23 cellular contexts compared by ENCODE assay signal in genomic region chr1:231075497-231075896, GRCh38. TPM values are rescaled to one million over a fixed set of nuclear protein-coding genes. Genes with fewer than 3 reads are reported as not detected.
A peak's percentile ranks its signal among the peaks of the same experiment; 100 is the strongest.
DNase-seq lines count a peak whose midpoint lies in the region; ATAC-seq, FAIRE-seq and TF ChIP-seq lines count a peak whose summit lies in the region.
"Had no signal": no experiment of that assay in that cellular context is flagged by ENCODE, and none has a peak within 500 bp of the region (broad histone marks: within the 10 kb centered on the region; RNA-seq: fewer than 3 reads in every experiment).

No MANE protein-coding gene starts in this region.

- H3K36me3 ChIP-seq in adrenal gland (replicated peaks in 1 of 2) (no peaks in the 10 kb centered on the region), osteoblast (ENCODE audit: insufficient read depth, low read length) (no peaks in the 10 kb centered on the region), hepatocyte (replicated peaks; ENCODE audit: insufficient read depth, low read depth) (no peaks in the 10 kb centered on the region)
- H3K36me3 ChIP-seq: BE2C; BLaER1 treated with 17β-estradiol and CSF1 and Interleukin-3, amounts not matched to agents 10 nM and 100 nM; HAP-1 had no signal

- H3K4me1 ChIP-seq in adrenal gland (replicated peaks in 1 of 2), result no peaks in the 10 kb centered on the region
- H3K4me1 ChIP-seq in osteoblast (ENCODE audit: insufficient read depth, low read length), result no peaks in the 10 kb centered on the region
- no peaks in the 10 kb centered on the region for H3K4me1 ChIP-seq in hepatocyte (ENCODE audit: insufficient read depth)
- H3K4me1 ChIP-seq: A549, BE2C, HAP-1 had no signal

- FAIRE-seq in D721Med (lab: Jason Lieb, UNC), result peak; percentile 64
- FAIRE-seq: A549, GM12891, H54 had no signal

- H3K9me3 ChIP-seq in adrenal gland (replicated peaks in 1 of 3), result no peaks in the 10 kb centered on the region
- no peaks in the 10 kb centered on the region for H3K9me3 ChIP-seq in osteoblast (ENCODE audit: low read depth, low read length)
- H3K9me3 ChIP-seq in T-helper 17 cell (ENCODE audit: control insufficient read depth, low read length, poor library complexity, severe bottlenecking), result no peaks in the 10 kb centered on the region
- no peaks in the 10 kb centered on the region for H3K9me3 ChIP-seq in hepatocyte (ENCODE audit: low read depth)
- H3K9me3 ChIP-seq: A549; BE2C; BLaER1 treated with 17β-estradiol and CSF1 and Interleukin-3, amounts not matched to agents 10 nM and 100 nM; HAP-1 had no signal

- H3K4me2 ChIP-seq in osteoblast (ENCODE audit: insufficient read depth, low read length) (no peak overlapping the region), hepatocyte (no peak overlapping the region)
- H3K4me2 ChIP-seq: A549; BLaER1 treated with 17β-estradiol and CSF1 and Interleukin-3, amounts not matched to agents 10 nM and 100 nM had no signal

- WGBS in adrenal gland, 4 donors, result 42 to 50% (median 46%) methylated on average over 6 of the region's 6 CpGs
- 69% methylated on average over 6 of the region's 6 CpGs for WGBS in hepatocyte (ENCODE audit: low lambda C conversion rate, missing lambda C conversion rate)

- H3K4me1 Mint-ChIP-seq in T-helper 17 cell, result peaks cover 3% of the 10 kb centered on the region
- H3K4me1 Mint-ChIP-seq: CD8-positive, alpha-beta memory T cell had no signal

- TF ChIP-seq CTCF in D721Med (IDR thresholded peaks at IDR 0.05; ENCODE audit: insufficient read depth, missing control alignments), result no peak
- TF ChIP-seq CTCF in adrenal gland (IDR thresholded peaks at IDR 0.05), result no peak
- TF ChIP-seq CTCF in osteoblast (IDR thresholded peaks at IDR 0.05; ENCODE audit: extremely low read depth, low read depth, low read length), result no peak
- no peak for TF ChIP-seq CTCF in hepatocyte (IDR thresholded peaks at IDR 0.05; ENCODE audit: poor library complexity)

- ATAC-seq in left colon, result peak; percentile 51
- ATAC-seq in T-helper 17 cell, result no peak
- ATAC-seq: A549 had no signal

- H4K20me1 ChIP-seq in osteoblast (ENCODE audit: insufficient read depth, low read length) (no peaks in the 10 kb centered on the region), hepatocyte (ENCODE audit: insufficient read depth, poor library complexity, severe bottlenecking) (no peaks in the 10 kb centered on the region)
- H4K20me1 ChIP-seq: BLaER1 treated with 17β-estradiol and CSF1 and Interleukin-3, amounts not matched to agents 10 nM and 100 nM had no signal

- TF ChIP-seq POLR2A in adrenal gland (IDR thresholded peaks at IDR 0.05), result no peak

- H3K27me3 Mint-ChIP-seq in T-helper 17 cell, result peaks cover 13% of the 10 kb centered on the region
- H3K27me3 Mint-ChIP-seq: CD4-positive, alpha-beta T cell had no signal

- no peaks in the 10 kb centered on the region for H3K27me3 ChIP-seq in adrenal gland
- H3K27me3 ChIP-seq in osteoblast (ENCODE audit: insufficient read depth, low read length), result no peaks in the 10 kb centered on the region
- no peaks in the 10 kb centered on the region for H3K27me3 ChIP-seq in hepatocyte
- H3K27me3 ChIP-seq: BE2C; BLaER1 treated with 17β-estradiol and CSF1 and Interleukin-3, amounts not matched to agents 10 nM and 100 nM had no signal

- H3K27ac ChIP-seq in adrenal gland (no peak overlapping the region), osteoblast (ENCODE audit: low read depth, low read length) (no peak overlapping the region), hepatocyte (no peak overlapping the region)
- H3K27ac ChIP-seq: A549; BLaER1 treated with 17β-estradiol and CSF1 and Interleukin-3, amounts not matched to agents 10 nM and 100 nM had no signal

- H2AFZ ChIP-seq in osteoblast (ENCODE audit: low read length) (no peak overlapping the region), hepatocyte (no peak overlapping the region)

- no peak overlapping the region for H3K4me3 ChIP-seq in adrenal gland
- no peak overlapping the region for H3K4me3 ChIP-seq in osteoblast (ENCODE audit: insufficient read depth, low read length)
- H3K4me3 ChIP-seq in hepatocyte, result no peak overlapping the region
- H3K4me3 ChIP-seq: A549; BLaER1 treated with 17β-estradiol and CSF1 and Interleukin-3, amounts not matched to agents 10 nM and 100 nM; HAP-1 had no signal

- no peaks in the 10 kb centered on the region for H3K36me3 Mint-ChIP-seq in T-helper 17 cell (ENCODE audit: low read depth)
- H3K36me3 Mint-ChIP-seq: CD14-positive monocyte; CD8-positive, alpha-beta memory T cell had no signal

- no peak for DNase-seq in D721Med (ENCODE audit: insufficient read length, low spot score)
- DNase-seq in adrenal gland, result peak in 4 of 7 donors; percentile 21 to 36 (median 28)
- no peak for DNase-seq in left colon
- DNase-seq in osteoblast (ENCODE audit: insufficient read length, low spot score, missing footprints), result no peak
- DNase-seq in T-helper 17 cell, result no peak
- DNase-seq in hepatocyte (ENCODE audit: low spot score), result no peak
- DNase-seq: 8988T; ACHN; AML-193; BE2C; CD4-positive, alpha-beta T cell; CD8-positive, alpha-beta memory T cell; DMS53; DMS79 treated with DMSO at 0.1 percent for 48 hours; GF-D8; GOT3; HFFc6 had no signal

- no peak overlapping the region for H3K4me3 Mint-ChIP-seq in T-helper 17 cell
- H3K4me3 Mint-ChIP-seq: CD14-positive monocyte; CD4-positive, alpha-beta T cell; CD8-positive, alpha-beta memory T cell; HFFc6 had no signal

- H3K79me2 ChIP-seq in osteoblast (ENCODE audit: insufficient read depth, low read length) (no peaks in the 10 kb centered on the region), hepatocyte (no peaks in the 10 kb centered on the region)

- H3K27ac Mint-ChIP-seq in T-helper 17 cell, result no peak overlapping the region
- H3K27ac Mint-ChIP-seq: CD14-positive monocyte; CD4-positive, alpha-beta T cell; HFFc6 had no signal

- H3K9me2 ChIP-seq in hepatocyte (replicated peaks; ENCODE audit: insufficient read depth), result no peaks in the 10 kb centered on the region

- intact Hi-C loops in adrenal gland (cut with DNase I), result no loop called here
- intact Hi-C loops in left colon (cut with DNase I, micrococcal nuclease), result no loop called here

RNA-seq across cellular contexts. Expression of gene FAM89A, which starts 35.4 kb away (rescaled TPM):
- total RNA-seq in adrenal gland, result 10 to 100 TPM; 24.4 to 59.4 (median 36.8) TPM
- polyA plus RNA-seq in adrenal gland, result 10 to 100 TPM; 11.3 to 30.3 (median 13.6) TPM
- total RNA-seq in left colon, result 1 to 10 TPM; 4.2 to 4.5 TPM
- total RNA-seq in osteoblast, result 10.9 and 15.3 TPM in 2 replicates
- total RNA-seq in T-helper 17 cell, result 1 to 10 TPM; 1.3 to 1.8 TPM
- 48.8 and 55.1 TPM in 2 replicates for total RNA-seq in hepatocyte
- polyA plus RNA-seq in hepatocyte, result 53.5 and 54.4 TPM in 2 replicates

Comparison
In these comparisons a context has a peak if more than half of its experiments do, and no peak if none do; other contexts are left out.
1. DNase-seq: peak in adrenal gland (4 of 7); none in D721Med (single experiment), left colon (0 of 2), osteoblast (single experiment), T-helper 17 cell (0 of 3) and hepatocyte (single experiment).